ENCODE assay signal across 1 cellular context in genomic region chr11:62546244-62546936, GRCh38.
A peak's percentile ranks its signal among the peaks of the same experiment; 100 is the strongest.
TF ChIP-seq lines count a peak whose summit lies in the region.

A gene with protein sequence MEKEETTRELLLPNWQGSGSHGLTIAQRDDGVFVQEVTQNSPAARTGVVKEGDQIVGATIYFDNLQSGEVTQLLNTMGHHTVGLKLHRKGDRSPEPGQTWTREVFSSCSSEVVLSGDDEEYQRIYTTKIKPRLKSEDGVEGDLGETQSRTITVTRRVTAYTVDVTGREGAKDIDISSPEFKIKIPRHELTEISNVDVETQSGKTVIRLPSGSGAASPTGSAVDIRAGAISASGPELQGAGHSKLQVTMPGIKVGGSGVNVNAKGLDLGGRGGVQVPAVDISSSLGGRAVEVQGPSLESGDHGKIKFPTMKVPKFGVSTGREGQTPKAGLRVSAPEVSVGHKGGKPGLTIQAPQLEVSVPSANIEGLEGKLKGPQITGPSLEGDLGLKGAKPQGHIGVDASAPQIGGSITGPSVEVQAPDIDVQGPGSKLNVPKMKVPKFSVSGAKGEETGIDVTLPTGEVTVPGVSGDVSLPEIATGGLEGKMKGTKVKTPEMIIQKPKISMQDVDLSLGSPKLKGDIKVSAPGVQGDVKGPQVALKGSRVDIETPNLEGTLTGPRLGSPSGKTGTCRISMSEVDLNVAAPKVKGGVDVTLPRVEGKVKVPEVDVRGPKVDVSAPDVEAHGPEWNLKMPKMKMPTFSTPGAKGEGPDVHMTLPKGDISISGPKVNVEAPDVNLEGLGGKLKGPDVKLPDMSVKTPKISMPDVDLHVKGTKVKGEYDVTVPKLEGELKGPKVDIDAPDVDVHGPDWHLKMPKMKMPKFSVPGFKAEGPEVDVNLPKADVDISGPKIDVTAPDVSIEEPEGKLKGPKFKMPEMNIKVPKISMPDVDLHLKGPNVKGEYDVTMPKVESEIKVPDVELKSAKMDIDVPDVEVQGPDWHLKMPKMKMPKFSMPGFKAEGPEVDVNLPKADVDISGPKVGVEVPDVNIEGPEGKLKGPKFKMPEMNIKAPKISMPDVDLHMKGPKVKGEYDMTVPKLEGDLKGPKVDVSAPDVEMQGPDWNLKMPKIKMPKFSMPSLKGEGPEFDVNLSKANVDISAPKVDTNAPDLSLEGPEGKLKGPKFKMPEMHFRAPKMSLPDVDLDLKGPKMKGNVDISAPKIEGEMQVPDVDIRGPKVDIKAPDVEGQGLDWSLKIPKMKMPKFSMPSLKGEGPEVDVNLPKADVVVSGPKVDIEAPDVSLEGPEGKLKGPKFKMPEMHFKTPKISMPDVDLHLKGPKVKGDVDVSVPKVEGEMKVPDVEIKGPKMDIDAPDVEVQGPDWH (N-terminal part only) (minus strand): TSS chr11:62546806. CDS start chr11:62536098, 10,708 bp downstream.

TF ChIP-seq in HepG2, 621 proteins besides CTCF, POLR2A, EP300 and RAD21 (continued from another document and continues in another):
- peak; percentile 75 for TF ChIP-seq SAP130 (CRISPR knock-in tag; IDR thresholded peaks at IDR 0.05; ENCODE audit: low read depth)
- no peak for TF ChIP-seq HES4 (CRISPR knock-in tag; IDR thresholded peaks at IDR 0.05; ENCODE audit: borderline replicate concordance)
- TF ChIP-seq ZNF232 (CRISPR knock-in tag; IDR thresholded peaks at IDR 0.05; ENCODE audit: borderline replicate concordance), result no peak; the same call in 1 of the 2 replicates
- peak; percentile 8 for TF ChIP-seq HNRNPLL (IDR thresholded peaks at IDR 0.05; ENCODE audit: low read depth, low read length, poor library complexity, severe bottlenecking)
- TF ChIP-seq, protein P1, sequence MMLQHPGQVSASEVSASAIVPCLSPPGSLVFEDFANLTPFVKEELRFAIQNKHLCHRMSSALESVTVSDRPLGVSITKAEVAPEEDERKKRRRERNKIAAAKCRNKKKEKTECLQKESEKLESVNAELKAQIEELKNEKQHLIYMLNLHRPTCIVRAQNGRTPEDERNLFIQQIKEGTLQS (CRISPR knock-in tag; IDR thresholded peaks at IDR 0.05), result no peak
- TF ChIP-seq ZNF768 (CRISPR knock-in tag; IDR thresholded peaks at IDR 0.05), result peak; percentile 51
- TF ChIP-seq ZNF451 (CRISPR knock-in tag; IDR thresholded peaks at IDR 0.05), result peak; percentile 81
- peak; percentile 21; the same call in 1 of the 2 replicates for TF ChIP-seq ZBED4 (CRISPR knock-in tag; IDR thresholded peaks at IDR 0.05; ENCODE audit: borderline replicate concordance)
- peak; percentile 67 for TF ChIP-seq POLR2AphosphoS5 (IDR thresholded peaks at IDR 0.05; ENCODE audit: low read depth, low read length)
- TF ChIP-seq SSRP1 (CRISPR knock-in tag; IDR thresholded peaks at IDR 0.05), result no peak
- TF ChIP-seq, protein P2, sequence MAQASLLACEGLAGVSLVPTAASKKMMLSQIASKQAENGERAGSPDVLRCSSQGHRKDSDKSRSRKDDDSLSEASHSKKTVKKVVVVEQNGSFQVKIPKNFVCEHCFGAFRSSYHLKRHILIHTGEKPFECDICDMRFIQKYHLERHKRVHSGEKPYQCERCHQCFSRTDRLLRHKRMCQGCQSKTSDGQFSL (CRISPR knock-in tag; IDR thresholded peaks at IDR 0.05), result peak; percentile 35; the same call in 1 of the 2 replicates
- TF ChIP-seq AHDC1 (CRISPR knock-in tag; IDR thresholded peaks at IDR 0.05; ENCODE audit: borderline replicate concordance), result peak; percentile 17; the same call in 1 of the 2 replicates
- 0 out of 2 replicates have a peak, but pooled peaks have one; percentile 11 for TF ChIP-seq ELF3 (CRISPR knock-in tag; IDR thresholded peaks at IDR 0.05)
- no peak for TF ChIP-seq PRDM4 (CRISPR knock-in tag; IDR thresholded peaks at IDR 0.05; ENCODE audit: borderline replicate concordance)
- TF ChIP-seq ZC3H13 (CRISPR knock-in tag; IDR thresholded peaks at IDR 0.05), result no peak
- TF ChIP-seq TBP (CRISPR knock-in tag; IDR thresholded peaks at IDR 0.05), result no peak
- 0 out of 2 replicates have a peak, but pooled peaks have one; percentile 5 for TF ChIP-seq ZNF646 (CRISPR knock-in tag; IDR thresholded peaks at IDR 0.05)
- TF ChIP-seq, protein P3, sequence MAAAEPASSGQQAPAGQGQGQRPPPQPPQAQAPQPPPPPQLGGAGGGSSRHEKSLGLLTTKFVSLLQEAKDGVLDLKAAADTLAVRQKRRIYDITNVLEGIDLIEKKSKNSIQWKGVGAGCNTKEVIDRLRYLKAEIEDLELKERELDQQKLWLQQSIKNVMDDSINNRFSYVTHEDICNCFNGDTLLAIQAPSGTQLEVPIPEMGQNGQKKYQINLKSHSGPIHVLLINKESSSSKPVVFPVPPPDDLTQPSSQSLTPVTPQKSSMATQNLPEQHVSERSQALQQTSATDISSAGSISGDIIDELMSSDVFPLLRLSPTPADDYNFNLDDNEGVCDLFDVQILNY (CRISPR knock-in tag; conservative IDR thresholded peaks at IDR 0.05), result no peak
- 0 out of 2 replicates have a peak, but pooled peaks have one; percentile 46 for TF ChIP-seq NKX3-1 (CRISPR knock-in tag; IDR thresholded peaks at IDR 0.05)
- TF ChIP-seq HHEX (CRISPR knock-in tag; IDR thresholded peaks at IDR 0.05), result no peak
- no peak for TF ChIP-seq TEAD2 (CRISPR knock-in tag; IDR thresholded peaks at IDR 0.05)
- TF ChIP-seq, protein P4, sequence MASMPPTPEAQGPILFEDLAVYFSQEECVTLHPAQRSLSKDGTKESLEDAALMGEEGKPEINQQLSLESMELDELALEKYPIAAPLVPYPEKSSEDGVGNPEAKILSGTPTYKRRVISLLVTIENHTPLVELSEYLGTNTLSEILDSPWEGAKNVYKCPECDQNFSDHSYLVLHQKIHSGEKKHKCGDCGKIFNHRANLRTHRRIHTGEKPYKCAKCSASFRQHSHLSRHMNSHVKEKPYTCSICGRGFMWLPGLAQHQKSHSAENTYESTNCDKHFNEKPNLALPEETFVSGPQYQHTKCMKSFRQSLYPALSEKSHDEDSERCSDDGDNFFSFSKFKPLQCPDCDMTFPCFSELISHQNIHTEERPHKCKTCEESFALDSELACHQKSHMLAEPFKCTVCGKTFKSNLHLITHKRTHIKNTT (CRISPR knock-in tag; IDR thresholded peaks at IDR 0.05), result no peak
- TF ChIP-seq MZF1 (CRISPR knock-in tag; IDR thresholded peaks at IDR 0.05; ENCODE audit: borderline replicate concordance), result no peak
- TF ChIP-seq ZFX (CRISPR knock-in tag; IDR thresholded peaks at IDR 0.05; ENCODE audit: low read depth), result peak; percentile 4
- TF ChIP-seq TOPORS (CRISPR knock-in tag; IDR thresholded peaks at IDR 0.05), result 0 out of 2 replicates have a peak, but pooled peaks have one; percentile 49
- TF ChIP-seq ZNF264 (CRISPR knock-in tag; IDR thresholded peaks at IDR 0.05), result no peak
